In genomic region chr1:102896771-102897170, GRCh38 we compare ENCODE assay signal across 27 cellular contexts.
"Had no signal": no experiment of that assay in that cellular context is flagged by ENCODE, and none has a peak within 500 bp of the region (broad histone marks: within the 10 kb centered on the region; RNA-seq: fewer than 3 reads in every experiment).

No MANE protein-coding gene starts in this region.

- H3K4me2 ChIP-seq: neural progenitor cell had no signal

- H2AFZ ChIP-seq: neural progenitor cell had no signal

- H3K27ac ChIP-seq: left lung, lower lobe of right lung, neural progenitor cell, neutrophil, ovary, right atrium auricular region, right lobe of liver, tibial nerve, upper lobe of left lung, vagina had no signal

- H3K4me1 ChIP-seq: left lung, lower lobe of right lung, neural progenitor cell, right atrium auricular region, right lobe of liver, tibial nerve, upper lobe of left lung, vagina had no signal

- H3K9me3 ChIP-seq: left lung, lower lobe of right lung, neutrophil, ovary, right atrium auricular region, right lobe of liver, tibial nerve, upper lobe of left lung, vagina had no signal

- H3K9ac ChIP-seq: neural progenitor cell had no signal

- H3K4me3 ChIP-seq: left lung, lower lobe of right lung, neural progenitor cell, ovary, right atrium auricular region, right lobe of liver, smooth muscle cell, tibial nerve, upper lobe of left lung, vagina had no signal

- ATAC-seq: left lung; lower lobe of right lung; natural killer cell; right lobe of liver; stimulated activated memory B cell treated with anti-CD40 and anti-IgM and Interleukin-4, amounts not matched to agents 10 μg/mL and 1 μg/mL and 100 μg/mL, for 72 hours; stimulated activated naive CD8-positive, alpha-beta T cell treated with anti-CD3 and anti-CD28 coated beads, Interleukin-15, amount 100 ng/mL, for 72 hours had no signal

- H3K27me3 ChIP-seq: left lung, neural progenitor cell, neutrophil, ovary, right atrium auricular region, right lobe of liver, tibial nerve, upper lobe of left lung, vagina had no signal

- H3K36me3 ChIP-seq: left lung, lower lobe of right lung, neural progenitor cell, neutrophil, ovary, right atrium auricular region, right lobe of liver, tibial nerve, upper lobe of left lung, vagina had no signal

- DNase-seq: hypothalamus; immature natural killer cell; kidney; left colon; left lung; lower lobe of right lung; naive B cell; natural killer cell; nephron progenitor cell; occipital lobe; ovary; right lobe of liver; stimulated activated CD4-positive, alpha-beta T cell treated with anti-CD3 and anti-CD28 coated beads, Interleukin-1b, Interleukin-23, amount 100 ng/mL, for 48 hours; stimulated activated CD4-positive, alpha-beta T cell treated with anti-CD3 and anti-CD28 coated beads, Interleukin-2, amount 100 ng/mL, for 48 hours; stimulated activated CD4-positive, alpha-beta T cell treated with anti-CD3 and anti-CD28 coated beads, Interleukin-4, amount 100 ng/mL, for 4 hours; stimulated activated CD8-positive, alpha-beta memory T cell treated with anti-CD3 and anti-CD28 coated beads, Interleukin-4, amount 100 ng/mL, for 48 hours; stimulated activated naive CD4-positive, alpha-beta T cell treated with Interleukin-2 at 50 U/mL for 16 hours; stimulated activated naive CD8-positive, alpha-beta T cell treated with anti-CD3 and anti-CD28 coated beads, Interleukin-15, amount 100 ng/mL, for 72 hours; substantia nigra; upper lobe of left lung had no signal
